8 cellular contexts compared by ENCODE assay signal in the genomic region with DNA sequence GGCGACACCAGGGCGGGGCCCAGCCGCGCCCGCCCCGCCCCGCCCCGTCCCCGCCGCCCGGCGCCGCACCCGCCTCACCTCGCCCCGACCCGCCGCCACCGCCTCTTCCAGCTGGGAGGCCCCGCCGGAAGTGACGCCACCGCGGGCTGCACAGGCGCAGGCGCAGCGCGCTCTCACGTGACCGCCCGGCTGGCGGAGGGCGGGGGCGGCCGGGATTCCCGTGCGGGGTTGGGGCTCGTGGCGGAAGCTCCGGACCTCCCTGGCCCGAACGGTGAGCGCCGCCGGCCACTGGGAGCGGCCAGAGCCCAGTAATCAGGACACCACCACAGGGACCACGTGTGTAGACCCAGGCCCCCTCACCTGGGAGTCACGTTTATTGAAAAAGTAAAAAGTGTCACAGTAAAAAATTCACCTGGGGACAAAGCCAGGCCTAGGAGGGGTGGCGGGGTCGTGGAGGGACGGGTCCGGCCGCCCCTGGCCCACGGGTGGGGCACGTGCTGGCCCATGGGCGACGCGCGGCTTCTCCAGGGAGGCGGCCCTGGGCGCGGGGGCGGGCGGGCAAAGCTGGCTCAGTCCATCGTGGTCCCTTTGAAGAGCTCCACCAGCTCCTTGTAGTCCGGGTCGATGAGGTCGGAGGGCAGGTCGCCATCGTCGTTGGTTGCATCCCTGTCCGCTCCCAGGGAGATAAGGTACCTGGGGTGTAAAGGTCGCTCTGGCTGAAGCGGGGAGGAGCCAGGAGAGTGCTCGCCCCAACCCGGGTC. TPM values are rescaled to one million over a fixed set of nuclear protein-coding genes. Genes with fewer than 3 reads are reported as not detected.
DNase-seq lines count a peak whose midpoint lies in the region; ATAC-seq and TF ChIP-seq lines count a peak whose summit lies in the region.

A gene with protein sequence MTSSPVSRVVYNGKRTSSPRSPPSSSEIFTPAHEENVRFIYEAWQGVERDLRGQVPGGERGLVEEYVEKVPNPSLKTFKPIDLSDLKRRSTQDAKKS (minus strand): TSS at position 132 of the 761 bp plus-strand sequence. CDS start 8,785 bp downstream, outside the sequence.

- peak; percentile 93 for TF ChIP-seq POLR2A in IMR-90 (IDR thresholded peaks at IDR 0.05; ENCODE audit: low read depth, low read length)

- in situ Hi-C loops in IMR-90 (cut with MboI; ENCODE audit: low sequenced_read_pairs) = no loop called here

- intact Hi-C loops in IMR-90 (cut with micrococcal nuclease) (no loop called here), OCI-LY7 (cut with micrococcal nuclease; ENCODE audit: unreplicated experiment) (loop anchor here (1.0 to 5.0 kb wide), 2 partner anchors 28 to 59 kb away; a partner anchor contains a TSS)

- DNase-seq in COR-L47 (lab: John Stamatoyannopoulos, UW) (peak; percentile 96), IMR-90 (peak; percentile 91), OCI-LY7 (ENCODE audit: low spot score) (peak; percentile 98), activated T-cell treated with anti-CD3 and anti-CD28 coated beads for 1 hour (ENCODE audit: low read depth) (peak; percentile 90), epidermal melanocyte (ENCODE audit: insufficient read length, low spot score) (peak; percentile 99), middle frontal gyrus (ENCODE audit: extremely low spot score, low spot score) (peak; percentile 86)
- DNase-seq in stimulated activated CD8-positive, alpha-beta memory T cell treated with anti-CD3 and anti-CD28 coated beads, Interleukin-2, amount 100 ng/mL, for 1 hour (ENCODE audit: low read depth in 2 of 2) = peak; percentile 86 to 89

- H2BK20ac ChIP-seq in IMR-90 (ENCODE audit: low read depth, low read length) = 0 out of 2 replicates have a peak within 1 kb of the TSS, but pooled peaks have one; percentile 14

- H3K79me2 ChIP-seq in OCI-LY7 (ENCODE audit: insufficient read depth, low read depth, low read length) = peaks cover 27% of the 10 kb centered on the region; the same call in 1 of the 2 replicates

- WGBS in IMR-90 (ENCODE audit: extremely low coverage in 2 of 2, insufficient read length in 1 of 2), 2 experiments = 1% methylated on average over 38 of the region's 76 CpGs; no CpG with 5 or more reads in 1 of the 2 experiments

- no peak for TF ChIP-seq RAD21 in IMR-90 (IDR thresholded peaks at IDR 0.05; ENCODE audit: low read length)

- H3K36me3 ChIP-seq in IMR-90 (ENCODE audit: control insufficient read depth, insufficient read depth, low read length) (peaks cover 7% of the 10 kb centered on the region; the same call in 1 of the 2 replicates), OCI-LY7 (ENCODE audit: insufficient read depth, low read length) (no peaks in the 10 kb centered on the region)

- H3K4ac ChIP-seq in IMR-90 (ENCODE audit: low read depth, low read length) = peak within 1 kb of the TSS; percentile 100

- peak within 1 kb of the TSS; percentile 100 for H2AK9ac ChIP-seq in IMR-90 (replicated peaks; ENCODE audit: low read depth, low read length, poor library complexity)

- no peak for TF ChIP-seq CTCF in IMR-90 (conservative IDR thresholded peaks at IDR 0.05; ENCODE audit: low read depth, low read length)
- TF ChIP-seq CTCF in OCI-LY7 (conservative IDR thresholded peaks at IDR 0.05; ENCODE audit: low read length) = no peak

- H3K23ac ChIP-seq in IMR-90 (ENCODE audit: low read depth, low read length) = peak within 1 kb of the TSS; percentile 99

- peak within 1 kb of the TSS; percentile 97 for H3K18ac ChIP-seq in IMR-90 (ENCODE audit: low read depth, low read length)

- H2BK120ac ChIP-seq in IMR-90 (ENCODE audit: low read depth, low read length) = peak within 1 kb of the TSS; percentile 73

- peak within 1 kb of the TSS; percentile 99 for H3K4me2 ChIP-seq in IMR-90 (ENCODE audit: low read depth, low read length)
- peak within 1 kb of the TSS; percentile 99 for H3K4me2 ChIP-seq in OCI-LY7 (ENCODE audit: low read length)

- no peaks in the 10 kb centered on the region for H3K9me3 ChIP-seq in IMR-90 (ENCODE audit: control insufficient read depth, insufficient read depth, low read length)
- H3K9me3 ChIP-seq in OCI-LY7 (ENCODE audit: low read length) = no peaks in the 10 kb centered on the region

- peak within 1 kb of the TSS; percentile 97 for H3K27ac ChIP-seq in IMR-90 (ENCODE audit: insufficient read depth, low read length)
- H3K27ac ChIP-seq in OCI-LY7 (ENCODE audit: low read depth, low read length, poor library complexity, severe bottlenecking) = peak within 1 kb of the TSS; percentile 74

- ATAC-seq in GM21447 (IDR thresholded peaks at IDR 0.05; ENCODE audit: unreplicated experiment) = peak; percentile 59
- peak; percentile 86 for ATAC-seq in IMR-90 (ENCODE audit: low read depth)

- H2AFZ ChIP-seq in IMR-90 (replicated peaks; ENCODE audit: low read length, poor library complexity) (peak within 1 kb of the TSS; percentile 93), OCI-LY7 (ENCODE audit: low read length) (peak within 1 kb of the TSS; percentile 57; the same call in 1 of the 2 replicates)

- POLR2A ChIA-PET in IMR-90 (lab: Charles Lee; ENCODE audit: unreplicated experiment) (no interaction called here), OCI-LY7 (lab: Charles Lee) (interaction anchor here (0.8 to 1.5 kb wide), 3 partner anchors 9 to 189 kb away, joined by 3 to 4 read pairs (median 3); a partner anchor contains a TSS)

- dilution Hi-C loops in IMR-90 (cut with HindIII; ENCODE audit: low sequenced_read_pairs, unreplicated experiment) = no loop called here

- H3K56ac ChIP-seq in IMR-90 (ENCODE audit: extremely low read depth, insufficient read depth, low read length) = peak within 1 kb of the TSS; percentile 87

- no peaks in the 10 kb centered on the region for H3K27me3 ChIP-seq in IMR-90 (ENCODE audit: control insufficient read depth, insufficient read depth, low read length)

- peak within 1 kb of the TSS; percentile 99 for H4K91ac ChIP-seq in IMR-90 (ENCODE audit: insufficient read depth, low read depth, low read length)

- H3K4me1 ChIP-seq in IMR-90 (ENCODE audit: control insufficient read depth, insufficient read depth, low read length) = peaks cover 15% of the 10 kb centered on the region
- H3K4me1 ChIP-seq in OCI-LY7 (ENCODE audit: insufficient read depth, low read length, poor library complexity, severe bottlenecking) = peaks cover 25% of the 10 kb centered on the region

- H4K8ac ChIP-seq in IMR-90 (ENCODE audit: low read depth in 2 of 2, low read length in 2 of 2) = peak within 1 kb of the TSS; percentile 98 to 100

- BruUV-seq in IMR-90 (replicated peaks; lab: Mats Ljungman, UMichigan) (no TSS peak), OCI-LY7 (replicated peaks; lab: Mats Ljungman, UMichigan) (TSS peak; percentile 90)

- H2BK5ac ChIP-seq in IMR-90 (ENCODE audit: low read depth, low read length, poor library complexity, severe bottlenecking) = peak within 1 kb of the TSS; percentile 98

- H3K4me3 ChIP-seq in IMR-90 (ENCODE audit: insufficient read depth, low read depth, low read length) = peak within 1 kb of the TSS; percentile 87
- peak within 1 kb of the TSS; percentile 88 for H3K4me3 ChIP-seq in OCI-LY7 (ENCODE audit: low read depth, low read length, poor library complexity, severe bottlenecking)

- H3K9me2 ChIP-seq in OCI-LY7 (ENCODE audit: insufficient read depth, low read length) = no peaks in the 10 kb centered on the region

- CTCF ChIA-PET in IMR-90 (lab: Yijun Ruan, JAX) (no interaction called here), OCI-LY7 (lab: Charles Lee; ENCODE audit: unreplicated experiment) (interaction anchor here (0.7 kb wide), 1 partner anchor 103 kb away, joined by 4 read pairs; no protein-coding TSS in a partner anchor)

- H3K79me1 ChIP-seq in IMR-90 (ENCODE audit: low read depth in 1 of 2, low read length in 2 of 2) = peaks cover 20 to 54% of the 10 kb centered on the region in 2 experiments

- peak within 1 kb of the TSS; percentile 97 for H3K9ac ChIP-seq in IMR-90 (ENCODE audit: low read depth, low read length)

- peaks cover 27% of the 10 kb centered on the region for H4K20me1 ChIP-seq in IMR-90 (ENCODE audit: insufficient read depth, low read length)
- H4K20me1 ChIP-seq in OCI-LY7 (ENCODE audit: insufficient read depth, low read length) = no peaks in the 10 kb centered on the region

- H2BK15ac ChIP-seq in IMR-90 (ENCODE audit: low read depth, low read length) = peak within 1 kb of the TSS; percentile 34; the same call in 1 of the 3 replicates

- peaks cover 31% of the 10 kb centered on the region for H3K9me1 ChIP-seq in IMR-90 (ENCODE audit: insufficient read depth, low read length)

- peak within 1 kb of the TSS; percentile 100 for H2AK5ac ChIP-seq in IMR-90 (ENCODE audit: low read depth, low read length)

- H4K5ac ChIP-seq in IMR-90 (ENCODE audit: low read depth, low read length) = peak within 1 kb of the TSS; percentile 97

- peak within 1 kb of the TSS; percentile 100 for H3K14ac ChIP-seq in IMR-90 (replicated peaks; ENCODE audit: low read depth, low read length)

TF ChIP-seq in IMR-90, 13 proteins besides CTCF, POLR2A, EP300 and RAD21 (continues in another document):
- TF ChIP-seq RFX5 (IDR thresholded peaks at IDR 0.05; ENCODE audit: low read depth, low read length) (no peak), CHD1 (IDR thresholded peaks at IDR 0.05; ENCODE audit: low read depth, low read length) (no peak), BHLHE40 (IDR thresholded peaks at IDR 0.05; ENCODE audit: low read depth, low read length) (peak; percentile 98), MAZ (IDR thresholded peaks at IDR 0.05; ENCODE audit: borderline replicate concordance, low read depth, low read length) (peak; percentile 92; the same call in 1 of the 2 replicates), CEBPB (IDR thresholded peaks at IDR 0.05; ENCODE audit: low read depth, low read length) (no peak), MAFK (IDR thresholded peaks at IDR 0.05; ENCODE audit: low read depth, low read length) (no peak), NFE2L2 (IDR thresholded peaks at IDR 0.05; ENCODE audit: low read depth, low read length) (no peak), MXI1 (IDR thresholded peaks at IDR 0.05; ENCODE audit: borderline replicate concordance, low read depth, low read length) (peak; percentile 83), RCOR1 (IDR thresholded peaks at IDR 0.05; ENCODE audit: insufficient replicate concordance, low read length) (no peak)
- TF ChIP-seq, protein P1, sequence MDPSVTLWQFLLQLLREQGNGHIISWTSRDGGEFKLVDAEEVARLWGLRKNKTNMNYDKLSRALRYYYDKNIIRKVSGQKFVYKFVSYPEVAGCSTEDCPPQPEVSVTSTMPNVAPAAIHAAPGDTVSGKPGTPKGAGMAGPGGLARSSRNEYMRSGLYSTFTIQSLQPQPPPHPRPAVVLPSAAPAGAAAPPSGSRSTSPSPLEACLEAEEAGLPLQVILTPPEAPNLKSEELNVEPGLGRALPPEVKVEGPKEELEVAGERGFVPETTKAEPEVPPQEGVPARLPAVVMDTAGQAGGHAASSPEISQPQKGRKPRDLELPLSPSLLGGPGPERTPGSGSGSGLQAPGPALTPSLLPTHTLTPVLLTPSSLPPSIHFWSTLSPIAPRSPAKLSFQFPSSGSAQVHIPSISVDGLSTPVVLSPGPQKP (IDR thresholded peaks at IDR 0.05; ENCODE audit: borderline replicate concordance, low read depth, low read length) = no peak

RNA-seq across cellular contexts. Expression of the gene that starts here (rescaled TPM):
- 56.5 and 58.9 TPM in 2 replicates for total RNA-seq in IMR-90 (2012; rRNA removed)
- 164 and 196 TPM in 2 replicates for polyA plus RNA-seq in IMR-90 (2012; rRNA removed)
- 183 and 249 TPM in 2 replicates for polyA plus RNA-seq in IMR-90 (2012; cell fraction: cytosol; rRNA removed)
- 144 and 276 TPM in 2 replicates for polyA plus RNA-seq in IMR-90 (2012; cell fraction: nucleus; rRNA removed; ENCODE audit: low replicate concordance)
- total RNA-seq in OCI-LY7 (2014; rRNA removed; shearing (Covaris generic)) = 249 and 288 TPM in 2 replicates
- total RNA-seq in OCI-LY7 (2022) = 170 and 180 TPM in 2 replicates

Comparison
In these comparisons a context has a peak if more than half of its experiments do, and no peak if none do; other contexts are left out.
1. Peak in every context shown above with its lines: DNase-seq, ATAC-seq, H3K4me3 ChIP-seq and H3K27ac ChIP-seq.